8 cellular contexts compared by ENCODE assay signal in genomic region chr2:28683100-28683706, GRCh38.
DNase-seq lines count a peak whose midpoint lies in the region; ATAC-seq and TF ChIP-seq lines count a peak whose summit lies in the region.

No MANE protein-coding gene starts in this region.

- peaks cover 52% of the 10 kb centered on the region for H3K4me1 Mint-ChIP-seq in chondrocyte (ENCODE audit: low read depth)

- TF ChIP-seq CTCF in chondrocyte (IDR thresholded peaks at IDR 0.05) = no peak

- no peak for ATAC-seq in HG02981 (IDR thresholded peaks at IDR 0.05; ENCODE audit: unreplicated experiment)
- ATAC-seq in GM18907 (IDR thresholded peaks at IDR 0.05; ENCODE audit: unreplicated experiment) = no peak

- DNase-seq in COLO829 (ENCODE audit: low spot score) (peak; percentile 96), NCI-H2196 treated with DMSO at 0.1 percent for 48 hours (lab: John Stamatoyannopoulos, UW; ENCODE audit: unreplicated experiment) (peak; percentile 76), chondrocyte (ENCODE audit: low spot score) (peak; percentile 90), medulla oblongata (ENCODE audit: extremely low spot score) (peak; percentile 19), NCI-H128 (lab: John Stamatoyannopoulos, UW; ENCODE audit: unreplicated experiment) (no peak), Kasumi-1 (lab: John Stamatoyannopoulos, UW) (no peak)

- H3K9me3 Mint-ChIP-seq in chondrocyte (ENCODE audit: low read depth) = no peaks in the 10 kb centered on the region

- no peaks in the 10 kb centered on the region for H3K36me3 Mint-ChIP-seq in chondrocyte (ENCODE audit: low read depth)

- peak overlapping the region; percentile 90 for H3K27ac Mint-ChIP-seq in chondrocyte (ENCODE audit: unreplicated experiment)

- peak overlapping the region; percentile 65 for H3K4me3 Mint-ChIP-seq in chondrocyte (ENCODE audit: unreplicated experiment)

- no peaks in the 10 kb centered on the region for H3K27me3 Mint-ChIP-seq in chondrocyte (ENCODE audit: low read depth)

Comparison
In these comparisons a context has a peak if more than half of its experiments do, and no peak if none do; other contexts are left out.
1. DNase-seq: peak in COLO829 (single experiment), NCI-H2196 treated with DMSO at 0.1 percent for 48 hours (single experiment), chondrocyte (single experiment) and medulla oblongata (single experiment); none in NCI-H128 (single experiment) and Kasumi-1 (0 of 2).